Comparison of ENCODE assay signal across 18 cellular contexts in genomic region chr15:94061041-94061440, GRCh38.
DNase-seq lines count a peak whose midpoint lies in the region; ATAC-seq and TF ChIP-seq lines count a peak whose summit lies in the region.
"Had no signal": no experiment of that assay in that cellular context is flagged by ENCODE, and none has a peak within 500 bp of the region (broad histone marks: within the 10 kb centered on the region; RNA-seq: fewer than 3 reads in every experiment).

No MANE protein-coding gene starts in this region.

- H3K27me3 ChIP-seq in MG63 (no peaks in the 10 kb centered on the region), HAP-1 (ENCODE audit: low read depth) (no peaks in the 10 kb centered on the region)
- H3K27me3 ChIP-seq: SJCRH30 had no signal

- DNase-seq in ELR (ENCODE audit: low read depth) (peak; percentile 3), MG63 (peak; percentile 45), astrocyte of the spinal cord (ENCODE audit: low read depth, low spot score) (peak; percentile 38), kidney tubule cell (ENCODE audit: low spot score) (peak; percentile 26), HAP-1 (ENCODE audit: low spot score in 2 of 2) (no peak), GF-D8 (lab: John Stamatoyannopoulos, UW) (no peak)
- no peak for DNase-seq in activated naive CD4-positive, alpha-beta T cell treated with anti-CD3 and anti-CD28 coated beads, Interleukin-2, amount 50 U/mL, for 16 hours
- DNase-seq: AML-193, DMS79, Karpas-422, NCI-H1092 treated with DMSO at 0.1 percent for 48 hours, NCI-H1694, NCI-H2107, NCI-H2227 treated with DMSO at 0.1 percent for 48 hours, NCI-H510A treated with DMSO at 0.1 percent for 48 hours, NCI-H774, SJCRH30 had no signal

- in situ Hi-C loops in astrocyte of the spinal cord (cut with HindIII; ENCODE audit: low sequenced_read_pairs) (no loop called here), HAP-1 (cut with MboI; ENCODE audit: low sequenced_read_pairs) (no loop called here)

- no peaks in the 10 kb centered on the region for H3K36me3 ChIP-seq in MG63
- no peaks in the 10 kb centered on the region for H3K36me3 ChIP-seq in HAP-1 (replicated peaks)
- H3K36me3 ChIP-seq: SJCRH30 had no signal

- H3K9me3 ChIP-seq in MG63 (no peaks in the 10 kb centered on the region), HAP-1 (no peaks in the 10 kb centered on the region; the same call in 1 of the 2 replicates)
- H3K9me3 ChIP-seq: SJCRH30 had no signal

- H3K4me3 ChIP-seq in MG63: no peak overlapping the region
- no peak overlapping the region for H3K4me3 ChIP-seq in astrocyte of the spinal cord (ENCODE audit: low read depth, low read length)
- H3K4me3 ChIP-seq in HAP-1: no peak overlapping the region
- H3K4me3 ChIP-seq: SJCRH30 had no signal

- no peaks in the 10 kb centered on the region for H3K4me1 ChIP-seq in HAP-1

- no peak for ATAC-seq in HG03108 (IDR thresholded peaks at IDR 0.05; ENCODE audit: unreplicated experiment)

- TF ChIP-seq CTCF in astrocyte of the spinal cord (IDR thresholded peaks at IDR 0.05; ENCODE audit: low read depth, low read length): no peak

Comparison
In these comparisons a context has a peak if more than half of its experiments do, and no peak if none do; other contexts are left out.
1. DNase-seq: peak in ELR (single experiment), MG63 (single experiment), astrocyte of the spinal cord (single experiment) and kidney tubule cell (single experiment); none in HAP-1 (0 of 2), GF-D8 (single experiment) and activated naive CD4-positive, alpha-beta T cell treated with anti-CD3 and anti-CD28 coated beads, Interleukin-2, amount 50 U/mL, for 16 hours (single experiment).